Comparison of ENCODE assay signal across 1 cellular context in genomic region chr7:139072803-139073202, GRCh38.
TF ChIP-seq lines count a peak whose summit lies in the region.

No MANE protein-coding gene starts in this region.

TF ChIP-seq in K562, 482 proteins besides CTCF, POLR2A, EP300 and RAD21:
- peak; percentile 18 for TF ChIP-seq MEIS2 (IDR thresholded peaks at IDR 0.05; ENCODE audit: partially characterized antibody)
- peak; percentile 86 for TF ChIP-seq SPI1 (IDR thresholded peaks at IDR 0.05; ENCODE audit: borderline replicate concordance, low read depth, low read length)
